24 cellular contexts compared by ENCODE assay signal in the genomic region with DNA sequence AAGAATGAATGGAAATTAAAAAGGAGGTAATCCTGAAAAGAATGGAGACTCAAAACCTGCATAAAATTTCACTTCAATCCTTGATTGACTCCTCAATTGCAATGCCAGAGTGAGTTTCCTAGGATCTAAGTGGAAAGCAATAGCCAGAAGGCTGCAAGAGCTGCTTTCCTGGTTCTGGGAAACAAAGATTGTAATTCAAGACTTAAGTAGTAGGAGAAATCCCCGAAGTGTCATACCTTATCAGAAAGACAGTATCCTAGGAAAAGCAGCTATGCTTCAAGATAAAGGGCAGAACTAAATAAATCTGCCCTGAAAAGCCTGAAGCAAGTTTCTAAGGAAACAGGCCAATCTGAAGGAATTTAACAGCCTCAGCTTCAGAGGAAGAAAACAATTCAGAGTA.
"Had no signal": no experiment of that assay in that cellular context is flagged by ENCODE, and none has a peak within 500 bp of the region (broad histone marks: within the 10 kb centered on the region; RNA-seq: fewer than 3 reads in every experiment).

No MANE protein-coding gene starts in this region.

- H3K27me3 Mint-ChIP-seq: activated CD4-positive, alpha-beta memory T cell treated with anti-CD3 and anti-CD28 coated beads, Interleukin-2, amount 10 ng/mL, durations not matched to agents 7 days and 5 days; activated CD4-positive, alpha-beta T cell treated with anti-CD3 and anti-CD28 coated beads for 36 hours; activated naive CD8-positive, alpha-beta T cell treated with anti-CD3 and anti-CD28 coated beads, Interleukin-2, amount 10 ng/mL, durations not matched to agents 7 days and 5 days had no signal

- DNase-seq: activated CD4-positive, alpha-beta memory T cell treated with anti-CD3 and anti-CD28 coated beads, Interleukin-2, amount 10 ng/mL, durations not matched to agents 7 days and 5 days; activated CD4-positive, alpha-beta T cell treated with anti-CD3 and anti-CD28 coated beads for 36 hours; activated CD4-positive, alpha-beta T cell treated with anti-CD3 and anti-CD28 coated beads, Interleukin-2, amount 50 U/mL, for 1 hour; activated naive CD4-positive, alpha-beta T cell treated with anti-CD3 and anti-CD28 coated beads, Interleukin-2, amount 50 U/mL, for 16 hours; activated naive CD8-positive, alpha-beta T cell treated with anti-CD3 and anti-CD28 coated beads, Interleukin-2, amount 10 ng/mL, durations not matched to agents 7 days and 5 days; activated T-cell treated with anti-CD3 and anti-CD28 coated beads for 4 hours; adrenal gland; aorta; central memory CD4-positive, alpha-beta T cell; NCI-H1092; NCI-H1417; NCI-H1930; NCI-H345; NCI-H510A; NCI-H526 treated with DMSO at 0.1 percent for 48 hours; NCI-H82; RPMI8226; T-helper 1 cell; WERI-Rb-1 had no signal

- H3K36me3 ChIP-seq: adrenal gland, WERI-Rb-1 had no signal

- H3K9me3 Mint-ChIP-seq: activated CD4-positive, alpha-beta memory T cell treated with anti-CD3 and anti-CD28 coated beads, Interleukin-2, amount 10 ng/mL, durations not matched to agents 7 days and 5 days; activated naive CD8-positive, alpha-beta T cell treated with anti-CD3 and anti-CD28 coated beads, Interleukin-2, amount 10 ng/mL, durations not matched to agents 7 days and 5 days had no signal

- ATAC-seq: activated CD4-positive, alpha-beta T cell treated with anti-CD3 and anti-CD28 coated beads for 36 hours; Panc1; Right ventricle myocardium inferior had no signal

- H3K4me3 ChIP-seq: adrenal gland, SK-N-MC had no signal

- FAIRE-seq: bronchial epithelial cell had no signal

- H3K4me2 ChIP-seq: KMS-11 had no signal

- H3K27ac Mint-ChIP-seq: activated CD4-positive, alpha-beta memory T cell treated with anti-CD3 and anti-CD28 coated beads, Interleukin-2, amount 10 ng/mL, durations not matched to agents 7 days and 5 days; activated CD4-positive, alpha-beta T cell treated with anti-CD3 and anti-CD28 coated beads for 36 hours; activated naive CD8-positive, alpha-beta T cell treated with anti-CD3 and anti-CD28 coated beads, Interleukin-2, amount 10 ng/mL, durations not matched to agents 7 days and 5 days had no signal

- H3K27me3 ChIP-seq: adrenal gland had no signal

- H3K4me1 Mint-ChIP-seq: activated CD4-positive, alpha-beta memory T cell treated with anti-CD3 and anti-CD28 coated beads, Interleukin-2, amount 10 ng/mL, durations not matched to agents 7 days and 5 days; activated CD4-positive, alpha-beta T cell treated with anti-CD3 and anti-CD28 coated beads for 36 hours; activated naive CD8-positive, alpha-beta T cell treated with anti-CD3 and anti-CD28 coated beads, Interleukin-2, amount 10 ng/mL, durations not matched to agents 7 days and 5 days had no signal

- H3K9me3 ChIP-seq: adrenal gland had no signal

- H3K27ac ChIP-seq: adrenal gland, KMS-11, SK-N-MC, WERI-Rb-1 had no signal

- H3K4me3 Mint-ChIP-seq: activated CD4-positive, alpha-beta memory T cell treated with anti-CD3 and anti-CD28 coated beads, Interleukin-2, amount 10 ng/mL, durations not matched to agents 7 days and 5 days; activated CD4-positive, alpha-beta T cell treated with anti-CD3 and anti-CD28 coated beads for 36 hours; activated naive CD8-positive, alpha-beta T cell treated with anti-CD3 and anti-CD28 coated beads, Interleukin-2, amount 10 ng/mL, durations not matched to agents 7 days and 5 days had no signal

- H3K36me3 Mint-ChIP-seq: activated naive CD8-positive, alpha-beta T cell treated with anti-CD3 and anti-CD28 coated beads, Interleukin-2, amount 10 ng/mL, durations not matched to agents 7 days and 5 days had no signal

- H3K4me1 ChIP-seq: adrenal gland had no signal

- H3K9ac ChIP-seq: KMS-11 had no signal
